In the genomic region with DNA sequence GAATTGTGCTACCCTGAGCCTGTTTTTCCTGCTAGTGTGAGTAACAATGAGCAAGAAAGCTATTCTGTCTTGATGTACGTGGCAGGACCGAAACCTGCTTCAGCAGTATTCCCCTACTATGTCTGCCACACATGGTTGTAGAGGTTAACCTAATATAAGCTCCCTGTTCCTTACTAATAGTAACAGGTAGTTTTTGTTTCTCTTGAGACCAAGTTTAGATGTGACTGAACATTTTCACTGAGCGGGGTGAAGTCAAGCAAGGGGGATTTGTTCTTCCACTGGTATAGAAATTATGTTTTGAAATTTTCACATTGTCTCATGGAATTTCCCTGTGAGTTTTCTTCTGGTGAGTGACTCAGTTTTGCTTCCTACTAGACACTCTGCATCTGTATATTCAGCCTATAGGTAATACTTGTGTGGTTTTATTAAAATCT, we compare ENCODE assay signal across 12 cellular contexts. TPM values are rescaled to one million over a fixed set of nuclear protein-coding genes. Genes with fewer than 3 reads are reported as not detected.
DNase-seq lines count a peak whose midpoint lies in the region; ATAC-seq and TF ChIP-seq lines count a peak whose summit lies in the region.
"Had no signal": no experiment of that assay in that cellular context is flagged by ENCODE, and none has a peak within 500 bp of the region (broad histone marks: within the 10 kb centered on the region; RNA-seq: fewer than 3 reads in every experiment).

No MANE protein-coding gene starts in this region.

- peaks cover 5% of the 10 kb centered on the region for H3K4me1 Mint-ChIP-seq in activated B cell treated with CpG ODN at 0.5 μM for 24 hours

- intact Hi-C loops in activated B cell treated with CpG ODN at 0.5 μM for 24 hours (cut with micrococcal nuclease) = loop anchor here (5.0 kb wide), 1 partner anchor 152 kb away; no protein-coding TSS in a partner anchor

- CTCF ChIA-PET in activated B cell treated with CpG ODN at 0.5 μM for 24 hours (lab: Charles Lee) = no interaction called here

- DNase-seq in activated B cell treated with CpG ODN at 0.5 μM for 24 hours = no peak
- no peak for DNase-seq in foreskin melanocyte
- no peak for DNase-seq in epidermal melanocyte (ENCODE audit: insufficient read length, low spot score)
- DNase-seq in C1 segment of cervical spinal cord (lab: John Stamatoyannopoulos, UW) = no peak
- DNase-seq in HPDE6-E6E7 (ENCODE audit: extremely low spot score) = no peak
- DNase-seq: DMS153, HCEC 1CT, PC-3, upper lobe of left lung had no signal

- no peaks in the 10 kb centered on the region for H3K27me3 Mint-ChIP-seq in activated B cell treated with CpG ODN at 0.5 μM for 24 hours

- H3K4me3 Mint-ChIP-seq in activated B cell treated with CpG ODN at 0.5 μM for 24 hours = no peak overlapping the region

- H3K36me3 Mint-ChIP-seq in activated B cell treated with CpG ODN at 0.5 μM for 24 hours (ENCODE audit: low read depth) = peaks cover 52% of the 10 kb centered on the region

- ATAC-seq in GM18861 (IDR thresholded peaks at IDR 0.05; ENCODE audit: unreplicated experiment) (peak; percentile 89), GM19452 (IDR thresholded peaks at IDR 0.05; ENCODE audit: unreplicated experiment) (peak; percentile 92), HG02938 (IDR thresholded peaks at IDR 0.05; ENCODE audit: unreplicated experiment) (peak; percentile 93), activated B cell treated with CpG ODN at 0.5 μM for 24 hours (ENCODE audit: low read depth) (peak; percentile 40)
- ATAC-seq: PC-3 had no signal

- POLR2A ChIA-PET in activated B cell treated with CpG ODN at 0.5 μM for 24 hours (lab: Charles Lee) = interaction anchor here (0.9 to 1.1 kb wide), 2 partner anchors 153 to 165 kb away, joined by 3 read pairs; no protein-coding TSS in a partner anchor

- no peak for TF ChIP-seq CTCF in activated B cell treated with CpG ODN at 0.5 μM for 24 hours (IDR thresholded peaks at IDR 0.05)

- peak overlapping the region; percentile 41 for H3K27ac Mint-ChIP-seq in activated B cell treated with CpG ODN at 0.5 μM for 24 hours

- H3K9me3 Mint-ChIP-seq in activated B cell treated with CpG ODN at 0.5 μM for 24 hours = no peaks in the 10 kb centered on the region

RNA-seq across cellular contexts. Expression of gene RRAGB, which starts 37.3 kb away (rescaled TPM):
- total RNA-seq in activated B cell treated with CpG ODN at 0.5 μM for 24 hours = 13.2 and 15.3 TPM in 2 replicates

Comparison
In these comparisons a context has a peak if more than half of its experiments do, and no peak if none do; other contexts are left out.
1. ATAC-seq: peak in every context shown above with its lines; median percentile 93 in HG02938; 92 in GM19452; 89 in GM18861; 40 in activated B cell treated with CpG ODN at 0.5 μM for 24 hours.